8 cellular contexts compared by ENCODE assay signal in genomic region chr9:96617439-96618185, GRCh38. TPM values are rescaled to one million over a fixed set of nuclear protein-coding genes. Genes with fewer than 3 reads are reported as not detected.
A peak's percentile ranks its signal among the peaks of the same experiment; 100 is the strongest.
DNase-seq lines count a peak whose midpoint lies in the region; ATAC-seq and TF ChIP-seq lines count a peak whose summit lies in the region.

No MANE protein-coding gene starts in this region.

- H3K9me3 Mint-ChIP-seq in CD4-positive, alpha-beta T cell: no peaks in the 10 kb centered on the region

- BruUV-seq in Panc1 (replicated peaks; lab: Mats Ljungman, UMichigan): no TSS peak

- DNase-seq in CD4-positive, alpha-beta T cell: no peak
- no peak for DNase-seq in Panc1 (ENCODE audit: low read depth, low spot score)
- no peak for DNase-seq in fibroblast of mammary gland (ENCODE audit: low read depth)
- DNase-seq in D341Med (ENCODE audit: low spot score): no peak
- no peak for DNase-seq in lower lobe of right lung
- no peak for DNase-seq in stimulated activated CD4-positive, alpha-beta T cell treated with anti-CD3 and anti-CD28 coated beads, Interleukin-12 subunit alpha, Interleukin-12 subunit beta, amount 100 ng/mL, for 4 hours

- no peaks in the 10 kb centered on the region for H3K36me3 Mint-ChIP-seq in CD4-positive, alpha-beta T cell (ENCODE audit: low read depth)

- no peak overlapping the region for H2AFZ ChIP-seq in neuron (ENCODE audit: low read depth, low read length)

- intact Hi-C loops in CD4-positive, alpha-beta T cell (cut with DNase I, micrococcal nuclease): no loop called here
- intact Hi-C loops in Panc1 (cut with micrococcal nuclease; ENCODE audit: unreplicated experiment) (no loop called here), lower lobe of right lung (cut with DNase I) (no loop called here)

- H3K36me3 ChIP-seq in Panc1 (ENCODE audit: control insufficient read depth, insufficient read depth, low read length) (no peaks in the 10 kb centered on the region), neuron (ENCODE audit: insufficient read depth, low read length) (no peaks in the 10 kb centered on the region), lower lobe of right lung (no peaks in the 10 kb centered on the region)

- TF ChIP-seq CTCF in CD4-positive, alpha-beta T cell (IDR thresholded peaks at IDR 0.05): no peak
- TF ChIP-seq CTCF in Panc1 (IDR thresholded peaks at IDR 0.05) (no peak), fibroblast of mammary gland (conservative IDR thresholded peaks at IDR 0.05; ENCODE audit: control insufficient read depth, insufficient read depth, low read depth, low read length) (no peak), lower lobe of right lung (IDR thresholded peaks at IDR 0.05) (no peak)

- ATAC-seq in CD4-positive, alpha-beta T cell (ENCODE audit: poor library complexity): no peak
- peak; percentile 12; the same call in 1 of the 2 replicates for ATAC-seq in Panc1
- no peak for ATAC-seq in lower lobe of right lung
- no peak for ATAC-seq in GM18511 (IDR thresholded peaks at IDR 0.05; ENCODE audit: unreplicated experiment)

- H3K4me1 Mint-ChIP-seq in CD4-positive, alpha-beta T cell (ENCODE audit: low read depth): peaks cover 15% of the 10 kb centered on the region

- H3K4me3 Mint-ChIP-seq in CD4-positive, alpha-beta T cell: peak overlapping the region; percentile 61

- CTCF ChIA-PET in CD4-positive, alpha-beta T cell (lab: Charles Lee): no interaction called here
- CTCF ChIA-PET in Panc1 (lab: Charles Lee): no interaction called here

- no peaks in the 10 kb centered on the region for H3K9me3 ChIP-seq in CD4-positive, alpha-beta T cell (ENCODE audit: control insufficient read depth, low read length)
- H3K9me3 ChIP-seq in Panc1 (ENCODE audit: control insufficient read depth, insufficient read depth, low read depth, low read length) (no peaks in the 10 kb centered on the region), neuron (ENCODE audit: low read length) (no peaks in the 10 kb centered on the region), lower lobe of right lung (no peaks in the 10 kb centered on the region)

- H3K27me3 ChIP-seq in CD4-positive, alpha-beta T cell (ENCODE audit: control insufficient read depth, insufficient read depth, low read length): peaks cover 54% of the 10 kb centered on the region
- H3K27me3 ChIP-seq in Panc1 (ENCODE audit: control insufficient read depth, insufficient read depth, low read length) (no peaks in the 10 kb centered on the region), neuron (ENCODE audit: insufficient read depth, low read length) (no peaks in the 10 kb centered on the region), lower lobe of right lung (ENCODE audit: low read depth) (peaks cover 7% of the 10 kb centered on the region)

- in situ Hi-C loops in Panc1 (cut with HindIII; ENCODE audit: low pct_unique_long_range_greater_than_20kb, low sequenced_read_pairs): no loop called here

- peak overlapping the region; percentile 57 to 59 for H3K4me3 ChIP-seq in Panc1 (ENCODE audit: low read depth in 2 of 2, low read length in 2 of 2)
- H3K4me3 ChIP-seq in fibroblast of mammary gland (ENCODE audit: control insufficient read depth, low read depth, low read length): peak overlapping the region; percentile 63
- peak overlapping the region; percentile 50 for H3K4me3 ChIP-seq in neuron (ENCODE audit: low read length)
- no peak overlapping the region for H3K4me3 ChIP-seq in lower lobe of right lung

- POLR2A ChIA-PET in CD4-positive, alpha-beta T cell (lab: Charles Lee): no interaction called here
- POLR2A ChIA-PET in Panc1 (lab: Charles Lee): interaction anchor here (0.5 kb wide), 1 partner anchor 13 kb away, joined by 5 read pairs; no protein-coding TSS in a partner anchor

- H3K4me1 ChIP-seq in Panc1 (ENCODE audit: control insufficient read depth, insufficient read depth, low read length) (peaks cover 28% of the 10 kb centered on the region), neuron (ENCODE audit: insufficient read depth, low read length) (peaks cover 37% of the 10 kb centered on the region), lower lobe of right lung (peaks cover 6% of the 10 kb centered on the region)

- H3K27ac ChIP-seq in CD4-positive, alpha-beta T cell (ENCODE audit: low read depth, low read length): no peak overlapping the region
- H3K27ac ChIP-seq in Panc1 (ENCODE audit: low read length): peak overlapping the region; percentile 65; the same call in 1 of the 2 replicates
- H3K27ac ChIP-seq in lower lobe of right lung: no peak overlapping the region

- no peak overlapping the region for H3K27ac Mint-ChIP-seq in CD4-positive, alpha-beta T cell

- H3K27me3 Mint-ChIP-seq in CD4-positive, alpha-beta T cell: peaks cover 70% of the 10 kb centered on the region

RNA-seq across cellular contexts. Expression of gene CDC14B, which starts 2.0 kb away (rescaled TPM):
- 1 to 10 TPM; 3.5 TPM for total RNA-seq in CD4-positive, alpha-beta T cell
- 11.8 TPM for total RNA-seq in Panc1 (2021; ENCODE audit: unreplicated experiment)
- polyA plus RNA-seq in Panc1 (2012; ENCODE audit: insufficient read length): 5.0 TPM
- total RNA-seq in lower lobe of right lung: 16.0 TPM

RNA-seq across cellular contexts. Expression of gene PRXL2C, which starts 37.5 kb away (rescaled TPM):
- 10 to 100 TPM; 25.0 to 25.4 TPM for total RNA-seq in CD4-positive, alpha-beta T cell
- total RNA-seq in Panc1 (2021; ENCODE audit: unreplicated experiment) (14.0 TPM), lower lobe of right lung (28.0 TPM)
- 5.6 TPM for polyA plus RNA-seq in Panc1 (2012; ENCODE audit: insufficient read length)
